ENCODE assay signal across 12 cellular contexts in genomic region chr1:170067253-170067819, GRCh38. TPM values are rescaled to one million over a fixed set of nuclear protein-coding genes. Genes with fewer than 3 reads are reported as not detected.
DNase-seq lines count a peak whose midpoint lies in the region; ATAC-seq and TF ChIP-seq lines count a peak whose summit lies in the region.
"Had no signal": no experiment of that assay in that cellular context is flagged by ENCODE, and none has a peak within 500 bp of the region (broad histone marks: within the 10 kb centered on the region; RNA-seq: fewer than 3 reads in every experiment).

No MANE protein-coding gene starts in this region.

- no peaks in the 10 kb centered on the region for H3K27me3 ChIP-seq in effector memory CD4-positive, alpha-beta T cell (replicated peaks; ENCODE audit: control insufficient read depth, insufficient read depth, low read length, poor library complexity, severe bottlenecking)
- no peaks in the 10 kb centered on the region for H3K27me3 ChIP-seq in suprapubic skin
- H3K27me3 ChIP-seq: adrenal gland, gastroesophageal sphincter, MG63 had no signal

- TF ChIP-seq CTCF in astrocyte of the spinal cord (IDR thresholded peaks at IDR 0.05; ENCODE audit: low read depth, low read length) (peak; percentile 2), suprapubic skin (IDR thresholded peaks at IDR 0.05) (no peak)

- peak; percentile 72 for DNase-seq in A172 (ENCODE audit: low spot score)
- no peak for DNase-seq in astrocyte of the spinal cord (ENCODE audit: low read depth, low spot score)
- DNase-seq in ureter (ENCODE audit: low spot score), result no peak
- DNase-seq in effector memory CD4-positive, alpha-beta T cell, result no peak
- DNase-seq in NCI-H187 treated with DMSO at 0.1 percent for 48 hours (lab: John Stamatoyannopoulos, UW), result no peak
- DNase-seq in suprapubic skin (ENCODE audit: low spot score in 2 of 2), result no peak
- DNase-seq: adrenal gland, MG63, posterior cingulate gyrus had no signal

- no peak overlapping the region for H3K27ac ChIP-seq in effector memory CD4-positive, alpha-beta T cell (ENCODE audit: insufficient read depth, low read length, poor library complexity, severe bottlenecking)
- H3K27ac ChIP-seq in suprapubic skin, result no peak overlapping the region
- H3K27ac ChIP-seq: adrenal gland, gastroesophageal sphincter had no signal

- WGBS in suprapubic skin, result 72% methylated on average over 3 of the region's 3 CpGs

- no peaks in the 10 kb centered on the region for H3K9me3 ChIP-seq in effector memory CD4-positive, alpha-beta T cell (ENCODE audit: control insufficient read depth, low read length)
- no peaks in the 10 kb centered on the region for H3K9me3 ChIP-seq in suprapubic skin
- H3K9me3 ChIP-seq: adrenal gland, gastroesophageal sphincter had no signal

- H3K4me3 ChIP-seq in astrocyte of the spinal cord (ENCODE audit: low read depth, low read length) (no peak overlapping the region), suprapubic skin (no peak overlapping the region)
- H3K4me3 ChIP-seq in effector memory CD4-positive, alpha-beta T cell (ENCODE audit: insufficient read depth, low read depth, low read length, poor library complexity, severe bottlenecking), result no peak overlapping the region
- H3K4me3 ChIP-seq: adrenal gland, gastroesophageal sphincter, MG63 had no signal

- in situ Hi-C loops in astrocyte of the spinal cord (cut with HindIII; ENCODE audit: low sequenced_read_pairs), result no loop called here

- no peak for TF ChIP-seq EP300 in suprapubic skin (IDR thresholded peaks at IDR 0.05)

- TF ChIP-seq POLR2A in suprapubic skin (IDR thresholded peaks at IDR 0.05), result no peak

- no peaks in the 10 kb centered on the region for H3K4me1 ChIP-seq in effector memory CD4-positive, alpha-beta T cell (ENCODE audit: control insufficient read depth, insufficient read depth, low read length, poor library complexity, severe bottlenecking)
- H3K4me1 ChIP-seq in suprapubic skin, result peaks cover 18% of the 10 kb centered on the region

- ATAC-seq in GM18511 (IDR thresholded peaks at IDR 0.05; ENCODE audit: unreplicated experiment) (peak; percentile 47), HG03135 (IDR thresholded peaks at IDR 0.05; ENCODE audit: unreplicated experiment) (peak; percentile 57)
- ATAC-seq: gastroesophageal sphincter had no signal

- no peaks in the 10 kb centered on the region for H3K36me3 ChIP-seq in effector memory CD4-positive, alpha-beta T cell (ENCODE audit: control insufficient read depth, insufficient read depth, low read length)
- no peaks in the 10 kb centered on the region for H3K36me3 ChIP-seq in suprapubic skin
- H3K36me3 ChIP-seq: adrenal gland, gastroesophageal sphincter, MG63 had no signal

RNA-seq across cellular contexts. Expression of gene KIFAP3, which starts 7.2 kb away (rescaled TPM):
- 203 and 230 TPM in 2 replicates for total RNA-seq in A172 (2014; rRNA removed; shearing (Covaris generic))
- total RNA-seq in ureter, result 25.9 TPM
- 10 to 100 TPM; 18.5 to 34.0 (median 21.9) TPM for total RNA-seq in suprapubic skin
